In genomic region chr16:4390266-4391260, GRCh38 we compare ENCODE assay signal across 16 cellular contexts. TPM values are rescaled to one million over a fixed set of nuclear protein-coding genes. Genes with fewer than 3 reads are reported as not detected.
A peak's percentile ranks its signal among the peaks of the same experiment; 100 is the strongest.
DNase-seq lines count a peak whose midpoint lies in the region; ATAC-seq and TF ChIP-seq lines count a peak whose summit lies in the region.
"Had no signal": no experiment of that assay in that cellular context is flagged by ENCODE, and none has a peak within 500 bp of the region (broad histone marks: within the 10 kb centered on the region; RNA-seq: fewer than 3 reads in every experiment).

No MANE protein-coding gene starts in this region.

- WGBS in neuronal stem cell (ENCODE audit: extremely low coverage in 2 of 2, insufficient read length in 2 of 2, insufficient replicate concordance in 1 of 2), 2 donors = no CpG with 5 or more reads among the region's 18 CpGs

- H2BK15ac ChIP-seq in neuronal stem cell (ENCODE audit: low read length) = peak overlapping the region; percentile 25

- no peaks in the 10 kb centered on the region for H3K4me1 ChIP-seq in CD4-positive, alpha-beta memory T cell (ENCODE audit: insufficient read depth, low read length)
- peaks cover 45 to 53% of the 10 kb centered on the region in 2 donors for H3K4me1 ChIP-seq in neuronal stem cell (ENCODE audit: control insufficient read depth in 2 of 2, insufficient read depth in 1 of 2, low read depth in 1 of 2, low read length in 2 of 2)
- H3K4me1 ChIP-seq: pancreas had no signal

- no peaks in the 10 kb centered on the region for H3K27me3 Mint-ChIP-seq in CD4-positive, alpha-beta memory T cell
- H3K27me3 Mint-ChIP-seq: activated naive CD4-positive, alpha-beta T cell treated with anti-CD3 and anti-CD28 coated beads, Interleukin-2, amount 50 U/mL, for 24 hours had no signal

- TF ChIP-seq CTCF in RWPE1 (conservative IDR thresholded peaks at IDR 0.05; ENCODE audit: low read depth) (no peak), foreskin fibroblast (IDR thresholded peaks at IDR 0.05; ENCODE audit: low read depth, low read length) (peak; percentile 3)

- peaks cover 79% of the 10 kb centered on the region for H3K36me3 ChIP-seq in CD4-positive, alpha-beta memory T cell (ENCODE audit: insufficient read depth, low read length)
- peaks cover 0 to 2% of the 10 kb centered on the region in 2 donors for H3K36me3 ChIP-seq in neuronal stem cell (replicated peaks in 1 of 2; ENCODE audit: control insufficient read depth in 2 of 2, insufficient read depth in 2 of 2, low read length in 2 of 2)
- H3K36me3 ChIP-seq: pancreas had no signal

- no peak overlapping the region for H3K23ac ChIP-seq in neuronal stem cell (ENCODE audit: low read depth, low read length, poor library complexity)

- H3K9me3 Mint-ChIP-seq in CD4-positive, alpha-beta memory T cell = peaks cover 0 to 6% (median 0%) of the 10 kb centered on the region in 8 donors
- H3K9me3 Mint-ChIP-seq: activated naive CD4-positive, alpha-beta T cell treated with anti-CD3 and anti-CD28 coated beads, Interleukin-2, amount 50 U/mL, for 24 hours had no signal

- H3K4me3 Mint-ChIP-seq in CD4-positive, alpha-beta memory T cell = peak overlapping the region in 2 of 8 donors; percentile 25 to 39
- H3K4me3 Mint-ChIP-seq: activated naive CD4-positive, alpha-beta T cell treated with anti-CD3 and anti-CD28 coated beads, Interleukin-2, amount 50 U/mL, for 24 hours had no signal

- H3K36me3 Mint-ChIP-seq in CD4-positive, alpha-beta memory T cell = peaks cover 13 to 70% of the 10 kb centered on the region in 2 donors

- peak overlapping the region in 4 of 7 donors; percentile 10 to 80 (median 56) for H3K27ac Mint-ChIP-seq in CD4-positive, alpha-beta memory T cell
- H3K27ac Mint-ChIP-seq: activated naive CD4-positive, alpha-beta T cell treated with anti-CD3 and anti-CD28 coated beads, Interleukin-2, amount 50 U/mL, for 24 hours had no signal

- H3K27ac ChIP-seq in CD4-positive, alpha-beta memory T cell (ENCODE audit: low read depth, low read length) = no peak overlapping the region
- H3K27ac ChIP-seq in RWPE1 (peak overlapping the region; percentile 95), neuronal stem cell (replicated peaks; ENCODE audit: low read length) (no peak overlapping the region)
- H3K27ac ChIP-seq: pancreas, PC-9 had no signal

- H3K18ac ChIP-seq in neuronal stem cell (ENCODE audit: low read length) = peak overlapping the region; percentile 82

- no peak overlapping the region for H2BK5ac ChIP-seq in neuronal stem cell (ENCODE audit: low read length)

- ATAC-seq in GM18870 (IDR thresholded peaks at IDR 0.05; ENCODE audit: unreplicated experiment) (no peak), GM21717 (IDR thresholded peaks at IDR 0.05; ENCODE audit: unreplicated experiment) (no peak)
- ATAC-seq: pancreas had no signal

- CTCF ChIA-PET in CD4-positive, alpha-beta memory T cell (lab: Charles Lee; ENCODE audit: partially characterized antibody) = interaction anchor here (0.6 to 4.4 kb wide), 4 partner anchors 12 to 269 kb away, joined by 3 to 16 read pairs (median 3); partner anchors contain the start of gene TFAP4
- CTCF ChIA-PET in RWPE1 (lab: Yijun Ruan, JAX) = interaction anchor here (0.8 to 6.7 kb wide), 2 partner anchors 12 to 28 kb away, joined by 7 to 44 read pairs; no protein-coding TSS in a partner anchor

- peak overlapping the region; percentile 61 for H3K9ac ChIP-seq in neuronal stem cell (ENCODE audit: low read depth, low read length, poor library complexity)

- H3K14ac ChIP-seq in neuronal stem cell (ENCODE audit: low read length) = no peak overlapping the region

- H2AK5ac ChIP-seq in neuronal stem cell (ENCODE audit: low read depth, low read length) = peak overlapping the region; percentile 20

- no peak for DNase-seq in CD4-positive, alpha-beta memory T cell
- DNase-seq in RWPE1 (ENCODE audit: low spot score) (no peak), foreskin fibroblast (no peak), neuronal stem cell (ENCODE audit: low spot score) (no peak), globus pallidus (ENCODE audit: low spot score) (no peak)
- DNase-seq: C1 segment of cervical spinal cord, DMS79, NCI-H1694 treated with DMSO at 0.1 percent for 48 hours, NCI-H524 treated with DMSO at 0.1 percent for 48 hours, PC-9, substantia nigra had no signal

- H2BK12ac ChIP-seq in neuronal stem cell (ENCODE audit: low read length) = peak overlapping the region; percentile 82

- H3K79me1 ChIP-seq in neuronal stem cell (ENCODE audit: low read depth, low read length) = peaks cover 3% of the 10 kb centered on the region

- intact Hi-C loops in CD4-positive, alpha-beta memory T cell (cut with micrococcal nuclease) = no loop called here

- H4K91ac ChIP-seq in neuronal stem cell (ENCODE audit: low read depth, low read length, poor library complexity) = no peak overlapping the region

- POLR2A ChIA-PET in CD4-positive, alpha-beta memory T cell (lab: Charles Lee; ENCODE audit: partially characterized antibody) = interaction anchor here (1.2 kb wide), 1 partner anchor 25 kb away, joined by 3 read pairs; no protein-coding TSS in a partner anchor
- POLR2A ChIA-PET in RWPE1 (lab: Yijun Ruan, JAX; ENCODE audit: low non-redundant PET) = no interaction called here

- no peak overlapping the region for H2BK120ac ChIP-seq in neuronal stem cell (ENCODE audit: low read depth, low read length)

- H3K9me3 ChIP-seq in CD4-positive, alpha-beta memory T cell (ENCODE audit: control insufficient read depth in 1 of 2, low read length in 2 of 2) = no peaks in the 10 kb centered on the region
- H3K9me3 ChIP-seq in neuronal stem cell (replicated peaks in 1 of 2; ENCODE audit: control insufficient read depth in 2 of 2, insufficient read depth in 1 of 2, low read depth in 1 of 2, low read length in 2 of 2) = no peaks in the 10 kb centered on the region
- H3K9me3 ChIP-seq: esophagus muscularis mucosa, pancreas had no signal

- no peak overlapping the region for H4K8ac ChIP-seq in neuronal stem cell (ENCODE audit: low read depth, low read length)

- no peak overlapping the region for H2AFZ ChIP-seq in neuronal stem cell (ENCODE audit: low read length)
- H2AFZ ChIP-seq: PC-9 had no signal

- H3K4ac ChIP-seq in neuronal stem cell (ENCODE audit: low read length) = no peak overlapping the region

- no peaks in the 10 kb centered on the region for H3K27me3 ChIP-seq in CD4-positive, alpha-beta memory T cell (ENCODE audit: insufficient read depth, low read length)
- H3K27me3 ChIP-seq in neuronal stem cell (ENCODE audit: control insufficient read depth in 3 of 3, insufficient read depth in 3 of 3, low read depth in 1 of 3, low read length in 3 of 3) = no peaks in the 10 kb centered on the region
- H3K27me3 ChIP-seq: esophagus muscularis mucosa, pancreas had no signal

- peaks cover 1 to 4% (median 3%) of the 10 kb centered on the region in 4 donors for H3K4me1 Mint-ChIP-seq in CD4-positive, alpha-beta memory T cell

- H3K4me3 ChIP-seq in CD4-positive, alpha-beta memory T cell (ENCODE audit: low read length in 2 of 2) = no peak overlapping the region
- H3K4me3 ChIP-seq in foreskin fibroblast (ENCODE audit: low read depth in 1 of 2, low read length in 2 of 2) (no peak overlapping the region), neuronal stem cell (ENCODE audit: low read length in 2 of 2) (peak overlapping the region in 1 of 2 donors; percentile 19)
- H3K4me3 ChIP-seq: esophagus muscularis mucosa, pancreas, PC-9 had no signal

- H3K4me2 ChIP-seq in neuronal stem cell (ENCODE audit: insufficient read depth, low read length, poor library complexity, severe bottlenecking) = no peak overlapping the region
- H3K4me2 ChIP-seq: PC-9 had no signal

RNA-seq across cellular contexts. Expression of gene VASN, which starts 18.9 kb away (rescaled TPM):
- under 1 TPM; 0.11 to 0.29 TPM for total RNA-seq in CD4-positive, alpha-beta memory T cell
- under 1 TPM in 1 of 2 donors, not detected in 1; 0.16 TPM for polyA plus RNA-seq in CD4-positive, alpha-beta memory T cell
- polyA plus RNA-seq in neuronal stem cell (2013, experiment 1 of 2) = 7.8 TPM
- polyA plus RNA-seq in neuronal stem cell (2013, experiment 2 of 2) = 7.6 TPM

RNA-seq across cellular contexts. Expression of gene CORO7, which starts 25.8 kb away (rescaled TPM):
- 100 to 1,000 TPM; 176 to 184 TPM for total RNA-seq in CD4-positive, alpha-beta memory T cell
- 100 to 1,000 TPM in 1 of 2 donors, 10 to 100 TPM in 1; 48.2 to 139 TPM for polyA plus RNA-seq in CD4-positive, alpha-beta memory T cell
- 8.9 TPM for polyA plus RNA-seq in neuronal stem cell (2013, experiment 1 of 2)
- polyA plus RNA-seq in neuronal stem cell (2013, experiment 2 of 2) = 10.3 TPM

RNA-seq across cellular contexts. Expression of gene DNAJA3, which starts 35.1 kb away (rescaled TPM):
- total RNA-seq in CD4-positive, alpha-beta memory T cell = 10 to 100 TPM; 67.5 to 71.1 TPM
- 10 to 100 TPM; 52.4 to 55.5 TPM for polyA plus RNA-seq in CD4-positive, alpha-beta memory T cell
- polyA plus RNA-seq in neuronal stem cell (2013, experiment 1 of 2) = 34.6 TPM
- polyA plus RNA-seq in neuronal stem cell (2013, experiment 2 of 2) = 34.4 TPM

RNA-seq across cellular contexts. Expression of gene PAM16, which starts 39.4 kb away (rescaled TPM):
- total RNA-seq in CD4-positive, alpha-beta memory T cell = 10 to 100 TPM; 38.6 to 54.8 TPM
- polyA plus RNA-seq in CD4-positive, alpha-beta memory T cell = 10 to 100 TPM; 34.6 to 34.8 TPM
- 76.9 TPM for polyA plus RNA-seq in neuronal stem cell (2013, experiment 1 of 2)
- 74.7 TPM for polyA plus RNA-seq in neuronal stem cell (2013, experiment 2 of 2)
